ENCODE assay signal across 9 cellular contexts in genomic region chr17:47949951-47950350, GRCh38. TPM values are rescaled to one million over a fixed set of nuclear protein-coding genes. Genes with fewer than 3 reads are reported as not detected.
DNase-seq lines count a peak whose midpoint lies in the region; ATAC-seq and TF ChIP-seq lines count a peak whose summit lies in the region.
"Had no signal": no experiment of that assay in that cellular context is flagged by ENCODE, and none has a peak within 500 bp of the region (broad histone marks: within the 10 kb centered on the region; RNA-seq: fewer than 3 reads in every experiment).

No MANE protein-coding gene starts in this region.

- H3K14ac ChIP-seq in neuronal stem cell (ENCODE audit: low read length) = no peak overlapping the region

- no peak overlapping the region for H3K18ac ChIP-seq in neuronal stem cell (ENCODE audit: low read length)

- peak overlapping the region; percentile 71; the same call in 1 of the 2 replicates for H3K4me2 ChIP-seq in DOHH2 (ENCODE audit: low read length)
- peak overlapping the region; percentile 59 for H3K4me2 ChIP-seq in mammary epithelial cell (ENCODE audit: insufficient read depth, low read depth, low read length)
- no peak overlapping the region for H3K4me2 ChIP-seq in neuronal stem cell (ENCODE audit: insufficient read depth, low read length, poor library complexity, severe bottlenecking)

- no peak overlapping the region for H2BK12ac ChIP-seq in neuronal stem cell (ENCODE audit: low read length)

- CTCF ChIA-PET in mammary epithelial cell (lab: Charles Lee; ENCODE audit: low non-redundant PET) = no interaction called here

- H3K9me2 ChIP-seq in DOHH2 (replicated peaks; ENCODE audit: control insufficient read depth, low read length) = no peaks in the 10 kb centered on the region

- H3K4me3 ChIP-seq in DOHH2 (ENCODE audit: low read length) (no peak overlapping the region), mammary epithelial cell (replicated peaks in 1 of 3; ENCODE audit: insufficient read depth in 1 of 3, low read depth in 2 of 3, low read length in 3 of 3) (no peak overlapping the region), neuronal stem cell (ENCODE audit: low read length in 2 of 2) (no peak overlapping the region)
- H3K4me3 ChIP-seq: SJSA1 had no signal

- no peak overlapping the region for H2BK5ac ChIP-seq in neuronal stem cell (ENCODE audit: low read length)

- no peaks in the 10 kb centered on the region for H3K9me3 ChIP-seq in DOHH2 (ENCODE audit: control insufficient read depth, insufficient read depth, low read length)
- H3K9me3 ChIP-seq in mammary epithelial cell (replicated peaks; ENCODE audit: insufficient read depth, low read length) = no peaks in the 10 kb centered on the region
- no peaks in the 10 kb centered on the region for H3K9me3 ChIP-seq in neuronal stem cell (replicated peaks in 1 of 2; ENCODE audit: control insufficient read depth in 2 of 2, insufficient read depth in 1 of 2, low read depth in 1 of 2, low read length in 2 of 2)
- H3K9me3 ChIP-seq: SJSA1 had no signal

- no peak overlapping the region for H3K23ac ChIP-seq in neuronal stem cell (ENCODE audit: low read depth, low read length, poor library complexity)

- no peak overlapping the region for H2AK5ac ChIP-seq in neuronal stem cell (ENCODE audit: low read depth, low read length)

- H4K8ac ChIP-seq in neuronal stem cell (ENCODE audit: low read depth, low read length) = no peak overlapping the region

- no peaks in the 10 kb centered on the region for H3K79me2 ChIP-seq in DOHH2 (ENCODE audit: control insufficient read depth, low read length)
- no peaks in the 10 kb centered on the region for H3K79me2 ChIP-seq in mammary epithelial cell (ENCODE audit: insufficient read depth, low read length)

- H3K36me3 ChIP-seq in DOHH2 (ENCODE audit: control insufficient read depth, low read length) (peaks cover 45% of the 10 kb centered on the region), mammary epithelial cell (ENCODE audit: insufficient read depth, low read length) (peaks cover 2% of the 10 kb centered on the region), neuronal stem cell (replicated peaks in 1 of 2; ENCODE audit: control insufficient read depth in 2 of 2, insufficient read depth in 2 of 2, low read length in 2 of 2) (peaks cover 0 to 10% of the 10 kb centered on the region in 2 donors)

- H3K9ac ChIP-seq in mammary epithelial cell (ENCODE audit: insufficient read depth, low read length) (peak overlapping the region; percentile 84), neuronal stem cell (ENCODE audit: low read depth, low read length, poor library complexity) (no peak overlapping the region)

- ATAC-seq in HG03432 (IDR thresholded peaks at IDR 0.05; ENCODE audit: unreplicated experiment) (peak; percentile 27), GM19455 (IDR thresholded peaks at IDR 0.05; ENCODE audit: unreplicated experiment) (no peak), omental fat pad (ENCODE audit: low FRiP score) (no peak)

- H2BK15ac ChIP-seq in neuronal stem cell (ENCODE audit: low read length) = no peak overlapping the region

- H3F3A ChIP-seq in DOHH2 (ENCODE audit: control insufficient read depth, insufficient read depth) = no peaks in the 10 kb centered on the region

- no TSS peak for BruUV-seq in mammary epithelial cell (replicated peaks; lab: Mats Ljungman, UMichigan)

- no peak overlapping the region for H3K27ac ChIP-seq in DOHH2 (ENCODE audit: low read depth, low read length)
- peak overlapping the region; percentile 85 for H3K27ac ChIP-seq in mammary epithelial cell (ENCODE audit: insufficient read depth, low read depth, low read length)
- H3K27ac ChIP-seq in neuronal stem cell (replicated peaks; ENCODE audit: low read length) = no peak overlapping the region
- H3K27ac ChIP-seq: SJSA1 had no signal

- dilution Hi-C loops in mammary epithelial cell (cut with HindIII; ENCODE audit: low sequenced_read_pairs) = loop anchor here (5.0 kb wide), 2 partner anchors 42 to 82 kb away; no protein-coding TSS in a partner anchor

- no peaks in the 10 kb centered on the region for H3K79me1 ChIP-seq in neuronal stem cell (ENCODE audit: low read depth, low read length)

- no peak overlapping the region for H2BK120ac ChIP-seq in neuronal stem cell (ENCODE audit: low read depth, low read length)

- H4K20me1 ChIP-seq in DOHH2 (ENCODE audit: control insufficient read depth, insufficient read depth, low read depth, low read length) = no peaks in the 10 kb centered on the region
- H4K20me1 ChIP-seq in mammary epithelial cell (ENCODE audit: insufficient read depth, low read length) = no peaks in the 10 kb centered on the region

- intact Hi-C loops in mammary epithelial cell (cut with micrococcal nuclease) = loop anchor here (1.0 to 10.0 kb wide), 4 partner anchors 20 to 185 kb away; no protein-coding TSS in a partner anchor

- H2AFZ ChIP-seq in mammary epithelial cell (ENCODE audit: low read depth, low read length) (peak overlapping the region; percentile 82), neuronal stem cell (ENCODE audit: low read length) (peak overlapping the region; percentile 84)

- H3K4ac ChIP-seq in neuronal stem cell (ENCODE audit: low read length) = no peak overlapping the region

- no peak overlapping the region for H4K91ac ChIP-seq in neuronal stem cell (ENCODE audit: low read depth, low read length, poor library complexity)

- in situ Hi-C loops in mammary epithelial cell (cut with MboI; ENCODE audit: low sequenced_read_pairs in 2 of 2) = loop anchor here in 1 of 2 donors (10.0 kb wide), 1 partner anchor 105 kb away; the partner anchor contains the start of gene SCRN2

- H3K27me3 ChIP-seq in DOHH2 (ENCODE audit: control insufficient read depth, low read length) (no peaks in the 10 kb centered on the region), mammary epithelial cell (ENCODE audit: insufficient read depth, low read length) (no peaks in the 10 kb centered on the region), neuronal stem cell (ENCODE audit: control insufficient read depth in 3 of 3, insufficient read depth in 3 of 3, low read depth in 1 of 3, low read length in 3 of 3) (peaks cover 0 to 3% (median 0%) of the 10 kb centered on the region in 3 experiments)
- H3K27me3 ChIP-seq: SJSA1 had no signal

- whole genome bisulfite sequencing in mammary epithelial cell (ENCODE audit: low coverage, missing lambda C conversion rate) = 34% methylated on average over 3 of the region's 3 CpGs
- WGBS in neuronal stem cell (ENCODE audit: extremely low coverage in 2 of 2, insufficient read length in 2 of 2, insufficient replicate concordance in 1 of 2), 2 donors = no CpG with 5 or more reads among the region's 3 CpGs

- DNase-seq in mammary epithelial cell (no peak), neuronal stem cell (ENCODE audit: low spot score) (no peak), GM10266 (ENCODE audit: extremely low spot score) (no peak), hepatic stellate cell (ENCODE audit: low spot score) (no peak), omental fat pad (ENCODE audit: low spot score) (no peak)

- TF ChIP-seq CTCF in DOHH2 (IDR thresholded peaks at IDR 0.05; ENCODE audit: low read depth, low read length, poor library complexity, severe bottlenecking) (no peak), mammary epithelial cell (conservative IDR thresholded peaks at IDR 0.05 in 1 of 2, IDR thresholded peaks at IDR 0.05 in 1 of 2; ENCODE audit: extremely low read depth in 1 of 2, insufficient read depth in 1 of 2, low read depth in 1 of 2, low read length in 2 of 2) (no peak), GM10266 (IDR thresholded peaks at IDR 0.05; ENCODE audit: control insufficient read depth, insufficient read depth, low read depth, missing control alignments) (no peak), omental fat pad (IDR thresholded peaks at IDR 0.05) (no peak)

- H3K4me1 ChIP-seq in DOHH2 (ENCODE audit: control insufficient read depth, low read length) = peaks cover 25% of the 10 kb centered on the region
- H3K4me1 ChIP-seq in mammary epithelial cell (ENCODE audit: insufficient read depth, low read length) = peaks cover 32% of the 10 kb centered on the region
- H3K4me1 ChIP-seq in neuronal stem cell (ENCODE audit: control insufficient read depth in 2 of 2, insufficient read depth in 1 of 2, low read depth in 1 of 2, low read length in 2 of 2) = peaks cover 6% of the 10 kb centered on the region in 2 donors

RNA-seq across cellular contexts. Expression of gene PRR15L, which starts 7.7 kb away (rescaled TPM):
- under 1 TPM; 0.33 to 0.50 TPM for total RNA-seq in mammary epithelial cell
- 0.74 TPM for polyA plus RNA-seq in mammary epithelial cell
- polyA minus RNA-seq in mammary epithelial cell = not detected
- 0.04 TPM for polyA plus RNA-seq in neuronal stem cell (2013, experiment 1 of 2)
- polyA plus RNA-seq in neuronal stem cell (2013, experiment 2 of 2) = not detected
- total RNA-seq in omental fat pad = 1 to 10 TPM in 2 of 4 donors, not detected in 2; 2.4 to 6.6 TPM
- total RNA-seq: SJSA1 had no signal

RNA-seq across cellular contexts. Expression of gene PNPO, which starts 8.6 kb away (rescaled TPM):
- total RNA-seq in mammary epithelial cell (10 to 100 TPM; 63.5 to 89.5 TPM), omental fat pad (10 to 100 TPM; 20.1 to 39.7 (median 30.8) TPM)
- polyA plus RNA-seq in mammary epithelial cell = 62.4 TPM
- 78.2 TPM for polyA minus RNA-seq in mammary epithelial cell
- 3.1 TPM for polyA plus RNA-seq in neuronal stem cell (2013, experiment 1 of 2)
- polyA plus RNA-seq in neuronal stem cell (2013, experiment 2 of 2) = 2.7 TPM

RNA-seq across cellular contexts. Expression of gene CDK5RAP3, which starts 21.0 kb away (rescaled TPM):
- total RNA-seq in mammary epithelial cell = 100 to 1,000 TPM in 1 of 2 donors, 10 to 100 TPM in 1; 35.3 to 116 TPM
- polyA plus RNA-seq in mammary epithelial cell = 70.6 TPM
- 121 TPM for polyA minus RNA-seq in mammary epithelial cell
- 193 TPM for polyA plus RNA-seq in neuronal stem cell (2013, experiment 1 of 2)
- polyA plus RNA-seq in neuronal stem cell (2013, experiment 2 of 2) = 185 TPM
- total RNA-seq in omental fat pad = 100 to 1,000 TPM in 2 of 4 donors, 10 to 100 TPM in 2; 72.4 to 156 (median 100) TPM

RNA-seq across cellular contexts. Expression of gene SP2, which starts 53.9 kb away (rescaled TPM):
- total RNA-seq in mammary epithelial cell (10 to 100 TPM in 1 of 2 donors, 1 to 10 TPM in 1; 1.5 to 14.9 TPM), omental fat pad (1 to 10 TPM; 2.9 to 8.5 (median 6.9) TPM)
- polyA plus RNA-seq in mammary epithelial cell = 3.9 TPM
- 2.3 TPM for polyA minus RNA-seq in mammary epithelial cell
- 26.7 TPM for polyA plus RNA-seq in neuronal stem cell (2013, experiment 1 of 2)
- 27.6 TPM for polyA plus RNA-seq in neuronal stem cell (2013, experiment 2 of 2)
